In the genomic region with DNA sequence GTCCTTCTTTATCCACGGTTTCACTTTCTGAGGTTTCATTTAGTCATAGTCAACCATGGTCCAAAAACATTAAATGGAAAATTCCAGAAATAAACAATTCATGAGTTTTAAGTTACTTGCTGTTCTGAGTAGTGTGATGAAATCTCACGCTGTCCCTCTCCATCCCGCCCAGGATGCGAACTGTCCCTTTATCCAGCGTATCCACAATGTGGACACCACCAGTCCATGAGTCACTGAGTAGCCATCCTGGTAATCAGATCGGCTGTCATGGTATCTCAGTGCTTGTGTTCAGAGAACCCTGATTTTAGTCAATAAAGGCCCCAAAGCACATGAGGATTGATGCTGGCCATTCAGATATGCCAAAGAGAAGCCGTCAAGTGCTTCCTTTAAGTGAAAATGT, we compare ENCODE assay signal across 14 cellular contexts. TPM values are rescaled to one million over a fixed set of nuclear protein-coding genes. Genes with fewer than 3 reads are reported as not detected.
DNase-seq lines count a peak whose midpoint lies in the region; ATAC-seq and TF ChIP-seq lines count a peak whose summit lies in the region.
"Had no signal": no experiment of that assay in that cellular context is flagged by ENCODE, and none has a peak within 500 bp of the region (broad histone marks: within the 10 kb centered on the region; RNA-seq: fewer than 3 reads in every experiment).

No MANE protein-coding gene starts in this region.

- H4K91ac ChIP-seq in IMR-90 (ENCODE audit: insufficient read depth, low read depth, low read length): no peak overlapping the region
- H4K91ac ChIP-seq in mesenchymal stem cell (ENCODE audit: low read length): no peak overlapping the region

- H3K27me3 Mint-ChIP-seq in CD8-positive, alpha-beta memory T cell: no peaks in the 10 kb centered on the region

- H3K56ac ChIP-seq in IMR-90 (ENCODE audit: extremely low read depth, insufficient read depth, low read length): no peak overlapping the region

- CTCF ChIA-PET in CD8-positive, alpha-beta memory T cell (lab: Charles Lee): no interaction called here
- CTCF ChIA-PET in IMR-90 (lab: Yijun Ruan, JAX): no interaction called here

- ATAC-seq in IMR-90 (ENCODE audit: low read depth) (no peak), GM21367 (IDR thresholded peaks at IDR 0.05; ENCODE audit: unreplicated experiment) (no peak), GM18868 (IDR thresholded peaks at IDR 0.05; ENCODE audit: unreplicated experiment) (no peak)
- ATAC-seq: left cardiac atrium had no signal

- H3K27me3 ChIP-seq in CD8-positive, alpha-beta memory T cell (ENCODE audit: insufficient read depth, low read length, poor library complexity, severe bottlenecking): no peaks in the 10 kb centered on the region
- H3K27me3 ChIP-seq in IMR-90 (ENCODE audit: control insufficient read depth, insufficient read depth, low read length) (no peaks in the 10 kb centered on the region), adipocyte (replicated peaks; ENCODE audit: control insufficient read depth, insufficient read depth, low read length) (no peaks in the 10 kb centered on the region), mesenchymal stem cell (ENCODE audit: control insufficient read depth in 1 of 2, insufficient read depth in 1 of 2, low read length in 2 of 2) (no peaks in the 10 kb centered on the region)

- H3K36me3 ChIP-seq in CD8-positive, alpha-beta memory T cell (ENCODE audit: insufficient read depth, low read length): no peaks in the 10 kb centered on the region
- peaks cover 2% of the 10 kb centered on the region for H3K36me3 ChIP-seq in IMR-90 (ENCODE audit: control insufficient read depth, insufficient read depth, low read length)
- no peaks in the 10 kb centered on the region for H3K36me3 ChIP-seq in adipocyte (ENCODE audit: control insufficient read depth, insufficient read depth, low read length, severe bottlenecking)
- H3K36me3 ChIP-seq in mesenchymal stem cell (ENCODE audit: control insufficient read depth in 1 of 2, insufficient read depth in 2 of 2, low read depth in 1 of 2, low read length in 2 of 2): peaks cover 0 to 44% of the 10 kb centered on the region in 2 experiments

- no peak overlapping the region for H2BK20ac ChIP-seq in IMR-90 (ENCODE audit: low read depth, low read length)

- H3K23ac ChIP-seq in IMR-90 (ENCODE audit: low read depth, low read length) (no peak overlapping the region), mesenchymal stem cell (ENCODE audit: low read length in 2 of 2) (no peak overlapping the region)

- H2AK9ac ChIP-seq in IMR-90 (replicated peaks; ENCODE audit: low read depth, low read length, poor library complexity): no peak overlapping the region

- TF ChIP-seq POLR2A in IMR-90 (IDR thresholded peaks at IDR 0.05; ENCODE audit: low read depth, low read length): no peak

- H3K9ac ChIP-seq in IMR-90 (ENCODE audit: low read depth, low read length) (no peak overlapping the region), adipocyte (ENCODE audit: low read length) (no peak overlapping the region), mesenchymal stem cell (ENCODE audit: low read length) (no peak overlapping the region)

- no peak overlapping the region for H2AFZ ChIP-seq in IMR-90 (replicated peaks; ENCODE audit: low read length, poor library complexity)
- H2AFZ ChIP-seq in mesenchymal stem cell (ENCODE audit: low read depth, low read length): no peak overlapping the region
- H2AFZ ChIP-seq: PC-9 had no signal

- no peak overlapping the region for H2BK12ac ChIP-seq in mesenchymal stem cell (ENCODE audit: low read length in 2 of 2)

- H3K4me2 ChIP-seq in IMR-90 (ENCODE audit: low read depth, low read length) (no peak overlapping the region; the same call in 1 of the 2 replicates), mesenchymal stem cell (ENCODE audit: low read length, poor library complexity, severe bottlenecking) (no peak overlapping the region)
- H3K4me2 ChIP-seq: PC-9 had no signal

- 100% methylated on average over 1 of the region's 7 CpGs; no CpG with 5 or more reads in 1 of the 2 experiments for WGBS in IMR-90 (ENCODE audit: extremely low coverage in 2 of 2, insufficient read length in 1 of 2), 2 experiments
- WGBS in mesenchymal stem cell: 77% methylated on average over 6 of the region's 7 CpGs

- H3K27ac ChIP-seq in CD8-positive, alpha-beta memory T cell (ENCODE audit: low read depth, low read length): no peak overlapping the region
- no peak overlapping the region for H3K27ac ChIP-seq in IMR-90 (ENCODE audit: insufficient read depth, low read length)
- no peak overlapping the region for H3K27ac ChIP-seq in mesenchymal stem cell (ENCODE audit: low read length, poor library complexity, severe bottlenecking)
- H3K27ac ChIP-seq: C4-2B, PC-9 had no signal

- H4K8ac ChIP-seq in IMR-90 (ENCODE audit: low read depth in 2 of 2, low read length in 2 of 2): no peak overlapping the region
- no peak overlapping the region for H4K8ac ChIP-seq in mesenchymal stem cell (ENCODE audit: low read length)

- H2AK5ac ChIP-seq in IMR-90 (ENCODE audit: low read depth, low read length) (peak overlapping the region; percentile 11; the same call in 1 of the 2 replicates), mesenchymal stem cell (ENCODE audit: low read length, severe bottlenecking) (no peak overlapping the region)

- dilution Hi-C loops in IMR-90 (cut with HindIII; ENCODE audit: low sequenced_read_pairs, unreplicated experiment): no loop called here

- H3K18ac ChIP-seq in IMR-90 (ENCODE audit: low read depth, low read length) (no peak overlapping the region), mesenchymal stem cell (ENCODE audit: low read depth in 1 of 2, low read length in 2 of 2) (no peak overlapping the region)

- H3K4ac ChIP-seq in IMR-90 (ENCODE audit: low read depth, low read length): no peak overlapping the region
- H3K4ac ChIP-seq in mesenchymal stem cell (ENCODE audit: low read depth in 1 of 2, low read length in 2 of 2): no peak overlapping the region

- H2BK120ac ChIP-seq in IMR-90 (ENCODE audit: low read depth, low read length) (no peak overlapping the region), mesenchymal stem cell (ENCODE audit: low read depth, low read length) (no peak overlapping the region)

- H4K20me1 ChIP-seq in IMR-90 (ENCODE audit: insufficient read depth, low read length): no peaks in the 10 kb centered on the region

- H3K4me3 Mint-ChIP-seq in CD8-positive, alpha-beta memory T cell: peak overlapping the region; percentile 10 to 96 (median 74)
- H3K4me3 Mint-ChIP-seq: nephron had no signal

- H3K27ac Mint-ChIP-seq in CD8-positive, alpha-beta memory T cell: peak overlapping the region in 5 of 8 donors; percentile 7 to 92 (median 35)
- H3K27ac Mint-ChIP-seq: nephron had no signal

- H2BK15ac ChIP-seq in IMR-90 (ENCODE audit: low read depth, low read length) (no peak overlapping the region), mesenchymal stem cell (ENCODE audit: low read depth, poor library complexity, severe bottlenecking) (no peak overlapping the region)

- H3K9me3 ChIP-seq in CD8-positive, alpha-beta memory T cell (ENCODE audit: low read length): no peaks in the 10 kb centered on the region
- no peaks in the 10 kb centered on the region for H3K9me3 ChIP-seq in IMR-90 (ENCODE audit: control insufficient read depth, insufficient read depth, low read length)
- no peaks in the 10 kb centered on the region for H3K9me3 ChIP-seq in adipocyte (ENCODE audit: control insufficient read depth, low read length)
- no peaks in the 10 kb centered on the region for H3K9me3 ChIP-seq in mesenchymal stem cell (ENCODE audit: control insufficient read depth, low read length)

- H3K4me1 Mint-ChIP-seq in CD8-positive, alpha-beta memory T cell: peaks cover 82 to 96% (median 92%) of the 10 kb centered on the region in 3 donors

- H3K4me3 ChIP-seq in CD8-positive, alpha-beta memory T cell (ENCODE audit: low read length): no peak overlapping the region
- H3K4me3 ChIP-seq in IMR-90 (ENCODE audit: insufficient read depth, low read depth, low read length) (no peak overlapping the region), adipocyte (ENCODE audit: low read length) (no peak overlapping the region), mesenchymal stem cell (ENCODE audit: insufficient read depth in 1 of 2, low read depth in 1 of 2, low read length in 2 of 2) (no peak overlapping the region)
- H3K4me3 ChIP-seq: PC-9 had no signal

- POLR2A ChIA-PET in CD8-positive, alpha-beta memory T cell (lab: Charles Lee): no interaction called here
- POLR2A ChIA-PET in IMR-90 (lab: Charles Lee; ENCODE audit: unreplicated experiment): no interaction called here

- H3K14ac ChIP-seq in IMR-90 (replicated peaks; ENCODE audit: low read depth, low read length): no peak overlapping the region
- H3K14ac ChIP-seq in mesenchymal stem cell (ENCODE audit: low read length in 2 of 2): no peak overlapping the region

- no peak for DNase-seq in CD8-positive, alpha-beta memory T cell
- peak; percentile 36 for DNase-seq in IMR-90
- DNase-seq in adipocyte (ENCODE audit: low read depth): peak; percentile 19
- peak; percentile 84 for DNase-seq in mesenchymal stem cell
- no peak for DNase-seq in HK-2 (ENCODE audit: unreplicated experiment)
- DNase-seq: aorta; effector CD8-positive, alpha-beta T cell; left cardiac atrium; NCI-H1417 treated with DMSO at 0.1 percent for 48 hours; PC-9 had no signal

- H4K5ac ChIP-seq in IMR-90 (ENCODE audit: low read depth, low read length): no peak overlapping the region

- BruUV-seq in IMR-90 (replicated peaks; lab: Mats Ljungman, UMichigan): no TSS peak

- no peaks in the 10 kb centered on the region for H3K9me3 Mint-ChIP-seq in CD8-positive, alpha-beta memory T cell

- in situ Hi-C loops in IMR-90 (cut with MboI; ENCODE audit: low sequenced_read_pairs): no loop called here

- no peak for TF ChIP-seq RAD21 in IMR-90 (IDR thresholded peaks at IDR 0.05; ENCODE audit: low read length)

- peaks cover 54% of the 10 kb centered on the region for H3K4me1 ChIP-seq in CD8-positive, alpha-beta memory T cell (ENCODE audit: insufficient read depth, low read length)
- peaks cover 6% of the 10 kb centered on the region for H3K4me1 ChIP-seq in IMR-90 (ENCODE audit: control insufficient read depth, insufficient read depth, low read length)
- peaks cover 24% of the 10 kb centered on the region for H3K4me1 ChIP-seq in adipocyte (ENCODE audit: control insufficient read depth, insufficient read depth, low read length)
- peaks cover 7% of the 10 kb centered on the region for H3K4me1 ChIP-seq in mesenchymal stem cell (ENCODE audit: control insufficient read depth, insufficient read depth, low read depth, low read length)

- H2BK5ac ChIP-seq in IMR-90 (ENCODE audit: low read depth, low read length, poor library complexity, severe bottlenecking) (no peak overlapping the region), mesenchymal stem cell (ENCODE audit: low read depth, low read length, poor library complexity, severe bottlenecking) (no peak overlapping the region)

- no peaks in the 10 kb centered on the region for H3K9me1 ChIP-seq in IMR-90 (ENCODE audit: insufficient read depth, low read length)

- intact Hi-C loops in IMR-90 (cut with micrococcal nuclease): no loop called here

- TF ChIP-seq CTCF in IMR-90 (conservative IDR thresholded peaks at IDR 0.05; ENCODE audit: low read depth, low read length): no peak

- peaks cover 32 to 65% (median 38%) of the 10 kb centered on the region in 3 donors for H3K36me3 Mint-ChIP-seq in CD8-positive, alpha-beta memory T cell

- H3K79me1 ChIP-seq in IMR-90 (ENCODE audit: low read depth in 1 of 2, low read length in 2 of 2) (peaks cover 22 to 31% of the 10 kb centered on the region in 2 experiments), mesenchymal stem cell (replicated peaks; ENCODE audit: low read length, poor library complexity, severe bottlenecking) (peaks cover 11% of the 10 kb centered on the region)

RNA-seq across cellular contexts. Expression of a gene that starts 3.7 kb away (rescaled TPM):
- total RNA-seq in CD8-positive, alpha-beta memory T cell: 10 to 100 TPM; 31.4 to 32.5 TPM
- 30.1 TPM for polyA plus RNA-seq in CD8-positive, alpha-beta memory T cell
- 5.4 and 9.2 TPM in 2 replicates for total RNA-seq in IMR-90 (2012; rRNA removed)
- 9.5 and 11.2 TPM in 2 replicates for polyA plus RNA-seq in IMR-90 (2012; rRNA removed)
- 2.2 and 3.5 TPM in 2 replicates for polyA plus RNA-seq in IMR-90 (2012; cell fraction: cytosol; rRNA removed)
- polyA plus RNA-seq in IMR-90 (2012; cell fraction: nucleus; rRNA removed; ENCODE audit: low replicate concordance): 33.2 and 45.3 TPM in 2 replicates
- 23.6 TPM for polyA plus RNA-seq in mesenchymal stem cell (2013, experiment 1 of 2)
- polyA plus RNA-seq in mesenchymal stem cell (2013, experiment 2 of 2): 21.8 TPM

Comparison
In these comparisons a context has a peak if more than half of its experiments do, and no peak if none do; other contexts are left out.
1. DNase-seq: peak in IMR-90 (single experiment), adipocyte (single experiment) and mesenchymal stem cell (single experiment); none in CD8-positive, alpha-beta memory T cell (0 of 5) and HK-2 (single experiment).